9 cellular contexts compared by ENCODE assay signal in genomic region chr10:128150551-128150950, GRCh38. TPM values are rescaled to one million over a fixed set of nuclear protein-coding genes. Genes with fewer than 3 reads are reported as not detected.
DNase-seq lines count a peak whose midpoint lies in the region; ATAC-seq, FAIRE-seq and TF ChIP-seq lines count a peak whose summit lies in the region.
"Had no signal": no experiment of that assay in that cellular context is flagged by ENCODE, and none has a peak within 500 bp of the region (broad histone marks: within the 10 kb centered on the region; RNA-seq: fewer than 3 reads in every experiment).

No MANE protein-coding gene starts in this region.

- TF ChIP-seq CTCF in left lung (IDR thresholded peaks at IDR 0.05) (no peak), tibial nerve (IDR thresholded peaks at IDR 0.05) (no peak), ascending aorta (IDR thresholded peaks at IDR 0.05) (no peak)

- no peaks in the 10 kb centered on the region for H3K36me3 ChIP-seq in left lung
- H3K36me3 ChIP-seq in tibial nerve: no peaks in the 10 kb centered on the region
- no peaks in the 10 kb centered on the region for H3K36me3 ChIP-seq in ascending aorta

- intact Hi-C loops in left lung (cut with DNase I) (loop anchor here in 1 of 2 donors (10.0 kb wide), 1 partner anchor 76 kb away; no protein-coding TSS in a partner anchor), ascending aorta (cut with DNase I) (no loop called here)

- H3K27ac ChIP-seq in left lung: no peak overlapping the region
- H3K27ac ChIP-seq in tibial nerve: no peak overlapping the region
- no peak overlapping the region for H3K27ac ChIP-seq in ascending aorta

- CTCF ChIA-PET in activated naive CD4-positive, alpha-beta T cell treated with anti-CD3 and anti-CD28 coated beads, Interleukin-2, amount 10 ng/mL, durations not matched to agents 7 days and 5 days (lab: Charles Lee): interaction anchor here (0.6 to 4.7 kb wide), 24 partner anchors 10 to 245 kb away, joined by 3 to 52 read pairs (median 4); partner anchors contain the start of gene PTPRE

- H3K4me1 Mint-ChIP-seq in activated naive CD4-positive, alpha-beta T cell treated with anti-CD3 and anti-CD28 coated beads, Interleukin-2, amount 10 ng/mL, durations not matched to agents 7 days and 5 days: peaks cover 9% of the 10 kb centered on the region
- H3K4me1 Mint-ChIP-seq in activated naive CD8-positive, alpha-beta T cell treated with anti-CD3 and anti-CD28 coated beads, Interleukin-2, amount 50 U/mL, for 24 hours: peaks cover 32% of the 10 kb centered on the region

- ATAC-seq in activated naive CD4-positive, alpha-beta T cell treated with anti-CD3 and anti-CD28 coated beads, Interleukin-2, amount 50 U/mL, for 72 hours: no peak
- ATAC-seq in activated naive CD8-positive, alpha-beta T cell treated with anti-CD3 and anti-CD28 coated beads, Interleukin-2, amount 50 U/mL, for 24 hours: no peak
- ATAC-seq in left lung: no peak

- no peaks in the 10 kb centered on the region for H3K9me3 ChIP-seq in left lung
- H3K9me3 ChIP-seq in tibial nerve: no peaks in the 10 kb centered on the region
- H3K9me3 ChIP-seq in ascending aorta: no peaks in the 10 kb centered on the region

- H3K27ac Mint-ChIP-seq in activated naive CD4-positive, alpha-beta T cell treated with anti-CD3 and anti-CD28 coated beads, Interleukin-2, amount 10 ng/mL, durations not matched to agents 7 days and 5 days: no peak overlapping the region
- H3K27ac Mint-ChIP-seq in activated naive CD4-positive, alpha-beta T cell treated with anti-CD3 and anti-CD28 coated beads, Interleukin-2, amount 50 U/mL, for 72 hours: no peak overlapping the region
- H3K27ac Mint-ChIP-seq in activated naive CD8-positive, alpha-beta T cell treated with anti-CD3 and anti-CD28 coated beads, Interleukin-2, amount 50 U/mL, for 24 hours: no peak overlapping the region

- TF ChIP-seq POLR2A in tibial nerve (IDR thresholded peaks at IDR 0.05): no peak
- TF ChIP-seq POLR2A in GM12892 (IDR thresholded peaks at IDR 0.05; ENCODE audit: low read depth, low read length): no peak

- FAIRE-seq in GM12892 (lab: Jason Lieb, UNC): no peak
- FAIRE-seq: TTC549 had no signal

- no peak for DNase-seq in activated naive CD4-positive, alpha-beta T cell treated with anti-CD3 and anti-CD28 coated beads, Interleukin-2, amount 10 ng/mL, durations not matched to agents 7 days and 5 days
- DNase-seq in activated naive CD4-positive, alpha-beta T cell treated with anti-CD3 and anti-CD28 coated beads, Interleukin-2, amount 50 U/mL, for 72 hours (ENCODE audit: low spot score in 2 of 2): no peak
- DNase-seq in activated naive CD8-positive, alpha-beta T cell treated with anti-CD3 and anti-CD28 coated beads, Interleukin-2, amount 50 U/mL, for 24 hours: no peak
- DNase-seq in left lung: no peak
- DNase-seq in tibial nerve (ENCODE audit: low spot score in 2 of 2): no peak
- DNase-seq in GM12892 (ENCODE audit: insufficient read length): no peak
- DNase-seq in RPMI8226: no peak
- no peak for DNase-seq in ascending aorta (ENCODE audit: low spot score in 2 of 2)

- peaks cover 14 to 54% of the 10 kb centered on the region in 2 donors for H3K27me3 ChIP-seq in left lung
- peaks cover 0 to 20% of the 10 kb centered on the region in 2 donors for H3K27me3 ChIP-seq in tibial nerve
- no peaks in the 10 kb centered on the region for H3K27me3 ChIP-seq in ascending aorta

- peaks cover under 1% of the 10 kb centered on the region for H3K9me3 Mint-ChIP-seq in activated naive CD4-positive, alpha-beta T cell treated with anti-CD3 and anti-CD28 coated beads, Interleukin-2, amount 10 ng/mL, durations not matched to agents 7 days and 5 days
- H3K9me3 Mint-ChIP-seq in activated naive CD4-positive, alpha-beta T cell treated with anti-CD3 and anti-CD28 coated beads, Interleukin-2, amount 50 U/mL, for 72 hours: peaks cover 5 to 10% of the 10 kb centered on the region in 2 donors
- peaks cover 8% of the 10 kb centered on the region for H3K9me3 Mint-ChIP-seq in activated naive CD8-positive, alpha-beta T cell treated with anti-CD3 and anti-CD28 coated beads, Interleukin-2, amount 50 U/mL, for 24 hours

- H3K4me1 ChIP-seq in left lung (peaks cover 0 to 8% of the 10 kb centered on the region in 2 donors), tibial nerve (peaks cover 0 to 7% (median 1%) of the 10 kb centered on the region in 4 donors), ascending aorta (no peaks in the 10 kb centered on the region)

- H3K36me3 Mint-ChIP-seq in activated naive CD4-positive, alpha-beta T cell treated with anti-CD3 and anti-CD28 coated beads, Interleukin-2, amount 10 ng/mL, durations not matched to agents 7 days and 5 days: no peaks in the 10 kb centered on the region
- H3K36me3 Mint-ChIP-seq in activated naive CD4-positive, alpha-beta T cell treated with anti-CD3 and anti-CD28 coated beads, Interleukin-2, amount 50 U/mL, for 72 hours: peaks cover 6 to 17% of the 10 kb centered on the region in 2 donors
- H3K36me3 Mint-ChIP-seq in activated naive CD8-positive, alpha-beta T cell treated with anti-CD3 and anti-CD28 coated beads, Interleukin-2, amount 50 U/mL, for 24 hours (ENCODE audit: low read depth): peaks cover 6% of the 10 kb centered on the region

- peak overlapping the region; percentile 66 for H3K4me3 Mint-ChIP-seq in activated naive CD4-positive, alpha-beta T cell treated with anti-CD3 and anti-CD28 coated beads, Interleukin-2, amount 10 ng/mL, durations not matched to agents 7 days and 5 days
- H3K4me3 Mint-ChIP-seq in activated naive CD8-positive, alpha-beta T cell treated with anti-CD3 and anti-CD28 coated beads, Interleukin-2, amount 50 U/mL, for 24 hours: peak overlapping the region; percentile 57

- H3K4me3 ChIP-seq in left lung (peak overlapping the region; percentile 30 to 44), tibial nerve (peak overlapping the region in 3 of 4 donors; percentile 6 to 41 (median 32)), ascending aorta (peak overlapping the region in 1 of 2 donors; percentile 40)

- 64 to 74% methylated on average over 19 of the region's 19 CpGs for WGBS in tibial nerve, 2 donors

- no peak for TF ChIP-seq EP300 in tibial nerve (IDR thresholded peaks at IDR 0.05)

- peaks cover 59% of the 10 kb centered on the region for H3K27me3 Mint-ChIP-seq in activated naive CD4-positive, alpha-beta T cell treated with anti-CD3 and anti-CD28 coated beads, Interleukin-2, amount 10 ng/mL, durations not matched to agents 7 days and 5 days
- H3K27me3 Mint-ChIP-seq in activated naive CD8-positive, alpha-beta T cell treated with anti-CD3 and anti-CD28 coated beads, Interleukin-2, amount 50 U/mL, for 24 hours: peaks cover 8% of the 10 kb centered on the region

RNA-seq across cellular contexts. Expression of gene MKI67, which starts 24.3 kb away (rescaled TPM):
- total RNA-seq in activated naive CD4-positive, alpha-beta T cell treated with anti-CD3 and anti-CD28 coated beads, Interleukin-2, amount 50 U/mL, for 72 hours: 100 to 1,000 TPM; 221 to 367 TPM
- 10 to 100 TPM in 1 of 2 donors, 1 to 10 TPM in 1; 6.9 to 21.5 TPM for total RNA-seq in left lung
- total RNA-seq in tibial nerve: 1 to 10 TPM in 3 of 4 donors, under 1 TPM in 1; under 0.01 to 6.9 (median 3.4) TPM
- polyA plus RNA-seq in GM12892 (2012; ENCODE audit: missing spikeins): 29.0 TPM
- total RNA-seq in ascending aorta: 0.64 TPM

Comparison
In these comparisons a context has a peak if more than half of its experiments do, and no peak if none do; other contexts are left out.
1. RNA of gene MKI67, which starts 24.3 kb away (total RNA-seq): 221 to 367 TPM in activated naive CD4-positive, alpha-beta T cell treated with anti-CD3 and anti-CD28 coated beads, Interleukin-2, amount 50 U/mL, for 72 hours; 6.9 to 21.5 TPM in left lung, under 0.01 to 6.9 TPM in tibial nerve and 0.64 TPM in ascending aorta (single experiment); every median in the first group is over 4 times any median in the second.